Comparison of ENCODE assay signal across 8 cellular contexts in the genomic region with DNA sequence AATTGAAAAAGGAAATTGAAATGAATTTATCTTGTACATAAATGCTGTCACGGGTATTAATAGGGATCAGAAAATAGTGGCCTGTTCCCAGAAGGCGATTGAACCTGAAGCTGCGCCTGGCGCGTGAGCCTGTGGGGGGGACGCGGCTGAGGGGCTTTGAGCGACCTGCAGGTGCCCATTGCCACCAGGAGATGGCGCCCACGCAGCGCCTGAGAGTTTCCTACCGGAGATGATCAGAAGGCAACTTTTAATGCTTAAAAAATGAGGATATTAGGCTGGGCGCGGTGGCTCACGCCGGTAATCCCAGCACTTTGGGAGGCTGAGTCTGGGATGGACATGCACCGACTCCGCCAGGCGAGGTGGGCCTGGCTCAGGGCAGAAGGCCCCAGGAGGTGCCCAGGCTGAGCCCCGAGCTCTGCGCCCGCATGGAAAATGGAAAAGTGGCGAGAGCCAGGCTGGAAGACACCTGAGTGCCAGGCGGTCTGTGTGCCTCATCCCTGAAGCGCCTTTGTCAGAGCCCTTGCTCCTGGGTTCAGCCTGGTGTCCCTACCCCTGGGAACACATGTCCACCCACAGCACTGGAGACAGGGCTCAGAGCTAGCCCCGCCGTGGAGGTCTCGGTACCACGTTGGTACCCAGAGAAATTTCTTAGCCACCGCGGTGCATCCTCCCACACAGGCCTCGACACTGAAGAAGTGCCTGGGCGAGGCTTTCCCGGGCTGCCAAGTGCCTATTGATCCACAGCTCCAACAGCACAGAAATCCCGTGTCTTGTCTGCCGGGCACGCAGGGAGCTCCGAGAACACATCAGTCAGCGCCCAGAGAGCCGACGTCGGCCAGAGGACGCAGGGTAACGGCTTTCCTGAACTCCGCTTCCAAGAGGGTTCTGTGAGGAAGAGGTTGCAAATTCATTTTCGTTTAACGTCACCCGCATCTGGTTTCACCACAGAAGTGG.
DNase-seq lines count a peak whose midpoint lies in the region; ATAC-seq, FAIRE-seq and TF ChIP-seq lines count a peak whose summit lies in the region.

No MANE protein-coding gene starts in this region.

- intact Hi-C loops in aorta (cut with DNase I): no loop called here

- H3K23me2 ChIP-seq in H9 (ENCODE audit: insufficient read length, low read depth, low read length, poor library complexity, severe bottlenecking): no peaks in the 10 kb centered on the region

- H3K36me3 Mint-ChIP-seq in H9 (ENCODE audit: insufficient read depth in 1 of 3, low read depth in 3 of 3): 0 out of 7 replicates have a peak, but pooled peaks cover 0 to 2% (median 0%) of the 10 kb centered on the region in 3 experiments

- no peaks in the 10 kb centered on the region for H3K27me3 Mint-ChIP-seq in H9 (ENCODE audit: low read depth)

- H3K79me1 ChIP-seq in H9 (ENCODE audit: insufficient read depth, low read depth, low read length, poor library complexity, severe bottlenecking): no peaks in the 10 kb centered on the region

- no peak overlapping the region for H2BK120ac ChIP-seq in H9 (ENCODE audit: low read depth, low read length, poor library complexity, severe bottlenecking)

- H3K9me3 ChIP-seq in H9 (ENCODE audit: control insufficient read depth, low read depth, low read length) (no peaks in the 10 kb centered on the region), Peyer's patch (no peaks in the 10 kb centered on the region), parathyroid adenoma (ENCODE audit: control insufficient read depth, low read length) (no peaks in the 10 kb centered on the region), aorta (ENCODE audit: control insufficient read depth, low read length) (no peaks in the 10 kb centered on the region)

- ATAC-seq in aorta (ENCODE audit: low FRiP score) (peak; percentile 17), HG03025 (IDR thresholded peaks at IDR 0.05; ENCODE audit: low FRiP score, unreplicated experiment) (no peak)

- 0 out of 4 replicates have a peak, but pooled peaks cover 0 to 2% of the 10 kb centered on the region in 2 experiments for H3K4me1 Mint-ChIP-seq in H9

- H3K9ac ChIP-seq in H9 (ENCODE audit: extremely low read depth, insufficient read length, low read length): no peak overlapping the region
- no peak overlapping the region for H3K9ac ChIP-seq in parathyroid adenoma

- no peak overlapping the region for H2BK12ac ChIP-seq in H9 (ENCODE audit: insufficient read length, low read depth, low read length)

- no peak overlapping the region for H3K27ac Mint-ChIP-seq in H9

- no peaks in the 10 kb centered on the region for H3K79me2 ChIP-seq in H9 (ENCODE audit: insufficient read depth, low read length)
- H3K79me2 ChIP-seq in parathyroid adenoma: peaks cover 3% of the 10 kb centered on the region

- no peak overlapping the region for H3T11ph ChIP-seq in H9 (ENCODE audit: low read length)

- H3K9me3 Mint-ChIP-seq in H9: no peaks in the 10 kb centered on the region

- H4K5ac ChIP-seq in H9 (ENCODE audit: insufficient read length, low read depth, low read length): no peak overlapping the region

- no peaks in the 10 kb centered on the region for H3K27me3 ChIP-seq in H9 (ENCODE audit: insufficient read depth, low read length)
- no peaks in the 10 kb centered on the region for H3K27me3 ChIP-seq in Peyer's patch
- no peaks in the 10 kb centered on the region for H3K27me3 ChIP-seq in parathyroid adenoma (ENCODE audit: control insufficient read depth, insufficient read depth, low read length)
- H3K27me3 ChIP-seq in aorta (ENCODE audit: control insufficient read depth in 1 of 2, insufficient read depth in 2 of 2, low read length in 1 of 2): no peaks in the 10 kb centered on the region

- no peak overlapping the region for H4K91ac ChIP-seq in H9 (ENCODE audit: insufficient read length, low read depth, low read length)

- H3K4me1 ChIP-seq in H9 (ENCODE audit: insufficient read depth, low read length): no peaks in the 10 kb centered on the region
- H3K4me1 ChIP-seq in Peyer's patch: no peaks in the 10 kb centered on the region
- H3K4me1 ChIP-seq in parathyroid adenoma: no peaks in the 10 kb centered on the region
- H3K4me1 ChIP-seq in aorta (ENCODE audit: control insufficient read depth in 1 of 2, insufficient read depth in 2 of 2, low read length in 2 of 2): no peaks in the 10 kb centered on the region

- no peak overlapping the region for H4K8ac ChIP-seq in H9 (replicated peaks; ENCODE audit: insufficient read length, low read depth, low read length)

- no peak overlapping the region for H2AK5ac ChIP-seq in H9 (ENCODE audit: insufficient read length, low read length)

- no peak for TF ChIP-seq POLR2A in Peyer's patch (IDR thresholded peaks at IDR 0.05)

- H3K56ac ChIP-seq in H9 (ENCODE audit: insufficient read length, low read depth, low read length): no peak overlapping the region

- no peak overlapping the region for H2BK20ac ChIP-seq in H9 (ENCODE audit: low read depth, low read length, poor library complexity, severe bottlenecking)

- no peak overlapping the region for H3K27ac ChIP-seq in H9 (ENCODE audit: insufficient read length, low read depth, low read length)
- H3K27ac ChIP-seq in Peyer's patch: no peak overlapping the region
- H3K27ac ChIP-seq in parathyroid adenoma: no peak overlapping the region
- no peak overlapping the region for H3K27ac ChIP-seq in aorta (ENCODE audit: low read depth in 1 of 2, low read length in 2 of 2)

- no peak overlapping the region for H3K23ac ChIP-seq in H9 (ENCODE audit: insufficient read length, low read depth, low read length)

- H4K20me1 ChIP-seq in H9 (ENCODE audit: control insufficient read depth, insufficient read depth, insufficient read length): peaks cover 2% of the 10 kb centered on the region

- H3K4me3 Mint-ChIP-seq in H9: no peak overlapping the region

- H2BK15ac ChIP-seq in H9 (ENCODE audit: low read depth, low read length): no peak overlapping the region

- H3K14ac ChIP-seq in H9 (ENCODE audit: insufficient read depth, low read length): no peak overlapping the region

- no CpG with 5 or more reads among the region's 48 CpGs for WGBS in H9 (ENCODE audit: extremely low coverage, insufficient read length, low lambda C conversion rate)
- 69 to 70% methylated on average over 48 of the region's 48 CpGs for WGBS in aorta, 2 donors

- H3K4me3 ChIP-seq in Peyer's patch: no peak overlapping the region
- no peak overlapping the region for H3K4me3 ChIP-seq in parathyroid adenoma (ENCODE audit: low read depth, low read length)
- no peak overlapping the region for H3K4me3 ChIP-seq in aorta (ENCODE audit: low read length in 2 of 2)

- H2AFZ ChIP-seq in H9 (ENCODE audit: low read length) (no peak overlapping the region), parathyroid adenoma (no peak overlapping the region)

- peak in 10 of 14 donors; percentile 20 to 81 (median 42) for DNase-seq in C1 segment of cervical spinal cord (lab: John Stamatoyannopoulos, UW)
- DNase-seq in H9: peak; percentile 79
- peak in 2 of 3 donors; percentile 71 to 73 for DNase-seq in Peyer's patch
- DNase-seq in activated effector memory CD4-positive, alpha-beta T cell treated with Interleukin-2 at 50 U/mL for 16 hours: peak; percentile 21
- DNase-seq in frontal cortex (ENCODE audit: low spot score in 2 of 2): peak; percentile 82 to 88
- peak; percentile 59 to 85 for DNase-seq in aorta

- H3K4me2 ChIP-seq in H9 (ENCODE audit: insufficient read depth, insufficient read length, low read length) (no peak overlapping the region), parathyroid adenoma (ENCODE audit: low read length) (no peak overlapping the region)

- TF ChIP-seq CTCF in H9 (conservative IDR thresholded peaks at IDR 0.05): peak; percentile 97
- peak; percentile 38 to 83 (median 78) for TF ChIP-seq CTCF in Peyer's patch (IDR thresholded peaks at IDR 0.05)
- TF ChIP-seq CTCF in parathyroid adenoma (IDR thresholded peaks at IDR 0.05): peak; percentile 76

- FAIRE-seq in frontal cortex (lab: Jason Lieb, UNC): no peak

- H3K4ac ChIP-seq in H9 (ENCODE audit: low read depth, low read length): no peak overlapping the region

- no peak overlapping the region for H2BK5ac ChIP-seq in H9 (ENCODE audit: insufficient read length, low read length)

- H3K36me3 ChIP-seq in Peyer's patch (peaks cover 0 to 40% (median 0%) of the 10 kb centered on the region in 3 donors), parathyroid adenoma (ENCODE audit: control insufficient read depth, insufficient read depth, low read length) (no peaks in the 10 kb centered on the region), aorta (ENCODE audit: control insufficient read depth in 1 of 2, insufficient read depth in 2 of 2, low read length in 1 of 2) (no peaks in the 10 kb centered on the region)

- H3K18ac ChIP-seq in H9 (ENCODE audit: insufficient read length, low read depth, low read length): no peak overlapping the region

Comparison
In these comparisons a context has a peak if more than half of its experiments do, and no peak if none do; other contexts are left out.
1. DNase-seq: peak in every context shown above with its lines; median percentile 85 in frontal cortex; 79 in H9; 72 in Peyer's patch; 72 in aorta; 42 in C1 segment of cervical spinal cord; 21 in activated effector memory CD4-positive, alpha-beta T cell treated with Interleukin-2 at 50 U/mL for 16 hours.